In genomic region chr11:12845739-12846358, GRCh38 we compare ENCODE assay signal across 8 cellular contexts.
DNase-seq lines count a peak whose midpoint lies in the region; ATAC-seq, FAIRE-seq and TF ChIP-seq lines count a peak whose summit lies in the region.

No MANE protein-coding gene starts in this region.

- H3K4me3 ChIP-seq in MG63: no peak overlapping the region
- peak overlapping the region; percentile 22 for H3K4me3 ChIP-seq in SJCRH30
- no peak overlapping the region for H3K4me3 ChIP-seq in iPS-20b (ENCODE audit: low read length)
- H3K4me3 ChIP-seq in transverse colon: no peak overlapping the region

- TF ChIP-seq CTCF in transverse colon (IDR thresholded peaks at IDR 0.05): no peak

- ATAC-seq in HG02610 (IDR thresholded peaks at IDR 0.05; ENCODE audit: unreplicated experiment): no peak
- no peak for ATAC-seq in HG03196 (IDR thresholded peaks at IDR 0.05; ENCODE audit: unreplicated experiment)

- H3K9me3 ChIP-seq in MG63: no peaks in the 10 kb centered on the region
- H3K9me3 ChIP-seq in SJCRH30 (replicated peaks): 0 out of 2 replicates have a peak, but pooled peaks cover 3% of the 10 kb centered on the region
- no peaks in the 10 kb centered on the region for H3K9me3 ChIP-seq in iPS-20b (ENCODE audit: insufficient read depth, low read depth, low read length)
- no peaks in the 10 kb centered on the region for H3K9me3 ChIP-seq in transverse colon

- H3K27ac ChIP-seq in SJCRH30: peak overlapping the region; percentile 84
- H3K27ac ChIP-seq in iPS-20b (ENCODE audit: low read length): peak overlapping the region; percentile 60
- peak overlapping the region; percentile 73 to 88 (median 84) for H3K27ac ChIP-seq in transverse colon

- no peaks in the 10 kb centered on the region for H3K27me3 ChIP-seq in MG63
- H3K27me3 ChIP-seq in SJCRH30: no peaks in the 10 kb centered on the region
- H3K27me3 ChIP-seq in iPS-20b (ENCODE audit: insufficient read depth, low read length): no peaks in the 10 kb centered on the region
- no peaks in the 10 kb centered on the region for H3K27me3 ChIP-seq in transverse colon

- TF ChIP-seq POLR2A in transverse colon (IDR thresholded peaks at IDR 0.05) (peak; percentile 15), H54 (IDR thresholded peaks at IDR 0.05; ENCODE audit: low read depth, low read length) (no peak)

- WGBS in transverse colon (ENCODE audit: low coverage in 1 of 2), 2 donors: 28% methylated on average over 10 of the region's 10 CpGs; no CpG with 5 or more reads in 1 of the 2 donors

- peaks cover under 1% of the 10 kb centered on the region; the same call in 1 of the 2 replicates for H3K36me3 ChIP-seq in MG63
- no peaks in the 10 kb centered on the region for H3K36me3 ChIP-seq in SJCRH30
- H3K36me3 ChIP-seq in iPS-20b (ENCODE audit: insufficient read depth, low read depth, low read length): no peaks in the 10 kb centered on the region
- no peaks in the 10 kb centered on the region for H3K36me3 ChIP-seq in transverse colon

- no peak for FAIRE-seq in H54 (lab: Jason Lieb, UNC)

- intact Hi-C loops in transverse colon (cut with DNase I; ENCODE audit: low total_unique reads): no loop called here

- H3K9ac ChIP-seq in iPS-20b (ENCODE audit: low read depth, low read length): peak overlapping the region; percentile 44; the same call in 1 of the 2 replicates

- no peak for TF ChIP-seq EP300 in transverse colon (IDR thresholded peaks at IDR 0.05; ENCODE audit: low read depth)

- H3K4me1 ChIP-seq in SJCRH30 (peaks cover 47% of the 10 kb centered on the region), iPS-20b (ENCODE audit: insufficient read depth, low read length) (peaks cover 50% of the 10 kb centered on the region), transverse colon (peaks cover 30 to 69% (median 57%) of the 10 kb centered on the region in 4 donors)

- in situ Hi-C loops in transverse colon (cut with MboI; ENCODE audit: low pct_ligation_motif_present in 1 of 4, low pct_unique_long_range_greater_than_20kb in 1 of 4, low sequenced_read_pairs in 3 of 4): no loop called here

- peak; percentile 38 for DNase-seq in MG63
- DNase-seq in SJCRH30: peak; percentile 83 to 91
- peak; percentile 63 for DNase-seq in transverse colon
- no peak for DNase-seq in H54 (ENCODE audit: insufficient read length, low spot score)
- DNase-seq in stimulated activated CD4-positive, alpha-beta T cell treated with anti-CD3 and anti-CD28 coated beads, Interleukin-4, amount 100 ng/mL, for 4 hours: no peak

Comparison
In these comparisons a context has a peak if more than half of its experiments do, and no peak if none do; other contexts are left out.
1. DNase-seq: peak in MG63 (single experiment), SJCRH30 (2 of 2) and transverse colon (single experiment); none in H54 (single experiment) and stimulated activated CD4-positive, alpha-beta T cell treated with anti-CD3 and anti-CD28 coated beads, Interleukin-4, amount 100 ng/mL, for 4 hours (0 of 2).
2. Peak in every context shown above with its lines, with median percentiles within 50 percentile points of each other: H3K27ac ChIP-seq.